Comparison of ENCODE assay signal across 8 cellular contexts in genomic region chr7:135170223-135170997, GRCh38. TPM values are rescaled to one million over a fixed set of nuclear protein-coding genes. Genes with fewer than 3 reads are reported as not detected.
DNase-seq lines count a peak whose midpoint lies in the region; ATAC-seq, FAIRE-seq and TF ChIP-seq lines count a peak whose summit lies in the region.

TSS of gene CYREN (minus strand) at chr7:135170707. CDS start at chr7:135168922, 1,785 bp downstream.

- ATAC-seq in HG03196 (IDR thresholded peaks at IDR 0.05; ENCODE audit: unreplicated experiment), result peak; percentile 78
- peak; percentile 76 for ATAC-seq in activated B cell treated with CpG ODN at 0.5 μM for 24 hours (ENCODE audit: low read depth)

- H3K27me3 Mint-ChIP-seq in activated B cell treated with CpG ODN at 0.5 μM for 24 hours, result no peaks in the 10 kb centered on the region

- CTCF ChIA-PET in activated B cell treated with CpG ODN at 0.5 μM for 24 hours (lab: Charles Lee), result interaction anchor here (0.6 to 3.6 kb wide), 16 partner anchors 11 to 738 kb away, joined by 3 to 51 read pairs (median 5); partner anchors contain the start of genes AGBL3, BPGM and TMEM140

- H3K9ac ChIP-seq in keratinocyte (ENCODE audit: control insufficient read depth, extremely low read depth, insufficient read depth, low read length), result peak within 1 kb of the TSS; percentile 93

- peak within 1 kb of the TSS; percentile 95 for H2AFZ ChIP-seq in keratinocyte (ENCODE audit: control insufficient read depth, low read length)

- no peaks in the 10 kb centered on the region for H3K27me3 ChIP-seq in keratinocyte (ENCODE audit: control insufficient read depth, extremely low read depth, insufficient read depth, low read length)

- in situ Hi-C loops in GM18951 (cut with MboI; ENCODE audit: low sequenced_read_pairs, unreplicated experiment), result loop anchor here (10.0 kb wide), 1 partner anchor 406 kb away; no protein-coding TSS in a partner anchor

- peak within 1 kb of the TSS; percentile 95 for H3K27ac ChIP-seq in keratinocyte (ENCODE audit: control insufficient read depth, insufficient read depth, low read length)

- dilution Hi-C loops in keratinocyte (cut with MboI; ENCODE audit: extremely low pct_ligation_motif_present, low sequenced_read_pairs), result loop anchor here (25.0 kb wide), 1 partner anchor 183 kb away; the partner anchor contains the start of gene AGBL3

- peak within 1 kb of the TSS; percentile 86 for H3K4me2 ChIP-seq in keratinocyte (ENCODE audit: control insufficient read depth, extremely low read depth, insufficient read depth, low read depth, low read length)

- peaks cover 3% of the 10 kb centered on the region for H3K9me1 ChIP-seq in keratinocyte (ENCODE audit: control insufficient read depth, extremely low read depth, insufficient read depth, low read length)

- TF ChIP-seq POLR2A in GM18951 (IDR thresholded peaks at IDR 0.05; ENCODE audit: extremely low read depth, insufficient read depth, insufficient read length), result peak; percentile 74

- TF ChIP-seq CTCF in AG09309 (IDR thresholded peaks at IDR 0.05; ENCODE audit: control insufficient read depth, insufficient read depth, low read depth, low read length, missing control alignments) (peak; percentile 62), activated B cell treated with CpG ODN at 0.5 μM for 24 hours (IDR thresholded peaks at IDR 0.05) (no peak), keratinocyte (optimal IDR thresholded peaks at IDR 0.05 in 1 of 3, IDR thresholded peaks at IDR 0.05 in 1 of 3, conservative IDR thresholded peaks at IDR 0.05 in 1 of 3; ENCODE audit: extremely low read depth in 1 of 3, insufficient read depth in 2 of 3, low read length in 3 of 3) (peak; percentile 52 to 82 (median 76))

- peaks cover 19% of the 10 kb centered on the region for H3K79me2 ChIP-seq in keratinocyte (ENCODE audit: control insufficient read depth, insufficient read depth, low read length)

- peak within 1 kb of the TSS; percentile 95 for H3K27ac Mint-ChIP-seq in activated B cell treated with CpG ODN at 0.5 μM for 24 hours

- peaks cover 28% of the 10 kb centered on the region for H3K4me1 ChIP-seq in keratinocyte (ENCODE audit: control insufficient read depth, extremely low read depth, insufficient read depth, low read length)

- POLR2A ChIA-PET in activated B cell treated with CpG ODN at 0.5 μM for 24 hours (lab: Charles Lee), result interaction anchor here (0.6 to 6.0 kb wide), 19 partner anchors 9 to 712 kb away, joined by 3 to 125 read pairs (median 10); partner anchors contain the start of genes AGBL3, BPGM, STMP1 and TMEM140

- peaks cover 24 to 28% of the 10 kb centered on the region in 2 experiments for H3K36me3 ChIP-seq in keratinocyte (ENCODE audit: control insufficient read depth in 2 of 2, extremely low read depth in 1 of 2, insufficient read depth in 2 of 2, low read length in 2 of 2)

- no peaks in the 10 kb centered on the region for H3K9me3 ChIP-seq in keratinocyte (ENCODE audit: control insufficient read depth, low read depth, low read length)

- H3K4me3 ChIP-seq in AG09309 (ENCODE audit: control insufficient read depth, low read depth, low read length), result peak within 1 kb of the TSS; percentile 85
- H3K4me3 ChIP-seq in keratinocyte (ENCODE audit: control insufficient read depth in 2 of 3, extremely low read depth in 1 of 3, insufficient read depth in 2 of 3, low read depth in 1 of 3, low read length in 3 of 3), result peak within 1 kb of the TSS; percentile 89 to 91 (median 91)

- peaks cover 43% of the 10 kb centered on the region for H3K36me3 Mint-ChIP-seq in activated B cell treated with CpG ODN at 0.5 μM for 24 hours (ENCODE audit: low read depth)

- peaks cover 59% of the 10 kb centered on the region for H3K4me1 Mint-ChIP-seq in activated B cell treated with CpG ODN at 0.5 μM for 24 hours

- H4K20me1 ChIP-seq in keratinocyte (ENCODE audit: control insufficient read depth, extremely low read depth, insufficient read depth, low read length), result no peaks in the 10 kb centered on the region

- H3K4me3 Mint-ChIP-seq in activated B cell treated with CpG ODN at 0.5 μM for 24 hours, result peak within 1 kb of the TSS; percentile 92

- peak; percentile 59 for DNase-seq in AG09309 (ENCODE audit: low read depth)
- peak; percentile 83 for DNase-seq in NCI-H226
- peak; percentile 85 for DNase-seq in activated B cell treated with CpG ODN at 0.5 μM for 24 hours
- DNase-seq in central memory CD4-positive, alpha-beta T cell, result peak; percentile 80
- peak; percentile 66 for DNase-seq in keratinocyte (ENCODE audit: low read depth, low spot score)
- DNase-seq in stimulated activated CD4-positive, alpha-beta T cell treated with anti-CD3 and anti-CD28 coated beads, Interleukin-15, amount 100 ng/mL, for 1 hour (ENCODE audit: low read depth in 1 of 2, low spot score in 1 of 2), result peak; percentile 78 to 90

- H3K9me3 Mint-ChIP-seq in activated B cell treated with CpG ODN at 0.5 μM for 24 hours, result no peaks in the 10 kb centered on the region

- FAIRE-seq in keratinocyte (lab: Jason Lieb, UNC), result no peak

- intact Hi-C loops in activated B cell treated with CpG ODN at 0.5 μM for 24 hours (cut with micrococcal nuclease), result loop anchor here (1.0 to 10.0 kb wide), 12 partner anchors 9 to 537 kb away; partner anchors contain the start of genes BPGM, NUP205, STMP1 and TMEM140

RNA-seq across cellular contexts. Expression of gene CYREN, which starts in this region (rescaled TPM):
- total RNA-seq in activated B cell treated with CpG ODN at 0.5 μM for 24 hours, result 78.2 and 79.3 TPM in 2 replicates
- polyA plus RNA-seq in keratinocyte, result 33.7 to 48.2 TPM (median 41.7 TPM) in 3 replicates
- 11.2 TPM for polyA plus RNA-seq in keratinocyte (2011; ENCODE audit: low read depth)
- polyA plus RNA-seq in keratinocyte (2011; cell fraction: cytosol; rRNA removed), result 29.7 and 33.8 TPM in 2 replicates
- polyA plus RNA-seq in keratinocyte (2011; cell fraction: nucleus; rRNA removed), result 32.2 and 35.9 TPM in 2 replicates
- 12.1 and 43.9 TPM in 2 replicates for polyA plus RNA-seq in keratinocyte (2012; ENCODE audit: low replicate concordance)
- 27.2 to 40.4 TPM (median 35.3 TPM) in 3 replicates for polyA minus RNA-seq in keratinocyte
- polyA minus RNA-seq in keratinocyte (2011; cell fraction: cytosol; rRNA and poly(A)+ RNA removed), result 23.6 TPM
- 15.2 and 29.2 TPM in 2 replicates for polyA minus RNA-seq in keratinocyte (2011; cell fraction: nucleus; rRNA and poly(A)+ RNA removed)

Comparison
In these comparisons a context has a peak if more than half of its experiments do, and no peak if none do; other contexts are left out.
1. Peak in every context shown above with its lines: DNase-seq, ATAC-seq, H3K4me3 ChIP-seq and H3K27ac ChIP-seq.